In the genomic region with DNA sequence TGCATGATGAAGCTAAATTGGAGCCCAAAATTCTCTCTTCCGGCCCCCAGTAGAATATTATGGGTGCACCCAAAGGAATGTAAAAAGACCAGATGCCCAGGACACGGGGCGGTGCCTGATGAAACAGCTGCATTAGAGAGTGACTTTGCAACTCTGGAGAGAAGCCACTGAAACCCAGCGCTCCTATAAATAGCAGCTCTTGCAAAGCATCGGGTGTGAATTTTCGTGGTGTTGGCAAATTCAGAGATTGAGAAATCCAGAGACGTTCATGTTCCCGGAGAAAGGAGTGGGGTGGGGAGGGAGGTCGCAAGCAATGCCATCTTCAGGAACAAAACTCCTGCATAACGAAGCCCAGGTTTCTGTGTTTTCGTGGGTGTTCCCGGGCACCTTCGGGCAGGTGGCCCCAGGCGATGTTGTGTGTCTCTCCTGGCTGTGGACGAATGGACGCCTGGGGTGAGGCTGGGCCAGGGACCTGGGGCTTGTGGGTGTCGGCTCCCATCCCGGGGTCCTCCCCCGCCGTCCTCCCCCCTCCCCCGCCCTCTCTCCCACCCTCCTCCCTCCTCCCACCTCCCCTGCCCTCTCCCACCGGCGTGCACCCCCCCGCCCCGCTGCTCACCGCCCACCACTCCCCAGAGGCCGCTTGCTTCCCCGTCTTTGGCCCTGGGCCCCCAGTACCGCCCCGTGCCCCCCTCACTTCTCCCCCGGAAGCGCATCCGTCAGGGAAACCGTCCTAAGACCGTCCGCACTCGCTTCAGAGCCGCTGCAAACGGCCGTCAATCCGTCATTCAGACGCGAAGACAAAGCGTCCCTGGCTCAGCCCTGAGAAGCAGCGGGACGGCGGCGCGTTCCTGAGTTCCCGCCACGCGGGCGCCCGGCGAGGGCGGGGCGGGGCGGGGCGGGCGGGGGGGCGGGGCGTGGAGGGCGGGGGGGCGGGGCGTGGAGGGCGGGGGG, we compare ENCODE assay signal across 8 cellular contexts. TPM values are rescaled to one million over a fixed set of nuclear protein-coding genes. Genes with fewer than 3 reads are reported as not detected.
DNase-seq lines count a peak whose midpoint lies in the region; ATAC-seq and TF ChIP-seq lines count a peak whose summit lies in the region.

No MANE protein-coding gene starts in this region.

- peak overlapping the region; percentile 95 for H3K4me2 ChIP-seq in MM.1S (ENCODE audit: low read depth, low read length)

- H3K9ac ChIP-seq in MM.1S (ENCODE audit: low read length): peak overlapping the region; percentile 46
- no peak overlapping the region for H3K9ac ChIP-seq in liver (ENCODE audit: low read depth in 1 of 2, low read length in 2 of 2)

- H2AFZ ChIP-seq in MM.1S (ENCODE audit: low read length): peak overlapping the region; percentile 44

- peak overlapping the region; percentile 57 for H3K4me3 ChIP-seq in MM.1S (ENCODE audit: low read length)
- H3K4me3 ChIP-seq in dorsolateral prefrontal cortex: peak overlapping the region; percentile 30 to 73 (median 57)
- peak overlapping the region in 2 of 3 donors; percentile 40 to 50 for H3K4me3 ChIP-seq in liver (ENCODE audit: low read depth in 1 of 3, low read length in 3 of 3)

- DNase-seq in Daoy (ENCODE audit: low read depth) (peak; percentile 52), MM.1S (peak; percentile 87), dorsolateral prefrontal cortex (peak in 6 of 10 donors; percentile 56 to 79 (median 64))
- DNase-seq in activated CD4-positive, alpha-beta T cell treated with anti-CD3 and anti-CD28 coated beads for 4 hours: peak; percentile 42 to 58
- DNase-seq in stimulated activated CD4-positive, alpha-beta T cell treated with anti-CD3 and anti-CD28 coated beads, Interleukin-4, amount 100 ng/mL, for 48 hours (ENCODE audit: low read depth in 2 of 2): peak; percentile 33 to 45

- H3K27me3 ChIP-seq in MM.1S (replicated peaks; ENCODE audit: insufficient read depth, low read length) (peaks cover 18% of the 10 kb centered on the region), dorsolateral prefrontal cortex (no peaks in the 10 kb centered on the region), liver (ENCODE audit: control insufficient read depth in 4 of 4, insufficient read depth in 4 of 4, low read length in 3 of 4) (no peaks in the 10 kb centered on the region)

- peaks cover 22% of the 10 kb centered on the region for H3F3A ChIP-seq in MM.1S (ENCODE audit: insufficient read depth, low read length)

- H3K4me1 ChIP-seq in MM.1S (ENCODE audit: low read length) (peaks cover 12% of the 10 kb centered on the region), liver (ENCODE audit: control insufficient read depth in 4 of 4, insufficient read depth in 4 of 4, low read length in 3 of 4) (peaks cover 8 to 15% (median 11%) of the 10 kb centered on the region in 4 donors)

- H3K36me3 ChIP-seq in MM.1S (replicated peaks; ENCODE audit: insufficient read depth, low read length): no peaks in the 10 kb centered on the region
- no peaks in the 10 kb centered on the region for H3K36me3 ChIP-seq in liver (ENCODE audit: control insufficient read depth in 4 of 4, insufficient read depth in 3 of 4, low read depth in 1 of 4, low read length in 3 of 4)

- no peaks in the 10 kb centered on the region for H3K79me2 ChIP-seq in MM.1S (ENCODE audit: low read length)

- ATAC-seq in HG02798 (IDR thresholded peaks at IDR 0.05; ENCODE audit: poor library complexity, unreplicated experiment) (no peak), HG02981 (IDR thresholded peaks at IDR 0.05; ENCODE audit: unreplicated experiment) (no peak)

- no peaks in the 10 kb centered on the region for H3K9me3 ChIP-seq in MM.1S (replicated peaks; ENCODE audit: insufficient read depth, low read length)
- H3K9me3 ChIP-seq in liver (ENCODE audit: control insufficient read depth in 4 of 4, low read length in 3 of 4): no peaks in the 10 kb centered on the region

- H3K9me2 ChIP-seq in MM.1S (replicated peaks; ENCODE audit: insufficient read depth, low read length): no peaks in the 10 kb centered on the region

- peak; percentile 28 to 46 for TF ChIP-seq RAD21 in liver (IDR thresholded peaks at IDR 0.05)

- no peaks in the 10 kb centered on the region for H4K20me1 ChIP-seq in MM.1S (ENCODE audit: insufficient read depth, low read length)

- 3% methylated on average over 58 of the region's 66 CpGs for WGBS in liver

- intact Hi-C loops in dorsolateral prefrontal cortex (cut with DNase I): loop anchor here (5.0 kb wide), 2 partner anchors 34 to 51 kb away; a partner anchor contains a TSS

- TF ChIP-seq CTCF in MM.1S (IDR thresholded peaks at IDR 0.05; ENCODE audit: low read length): no peak
- no peak for TF ChIP-seq CTCF in dorsolateral prefrontal cortex (IDR thresholded peaks at IDR 0.05 in 54 of 56, conservative IDR thresholded peaks at IDR 0.05 in 2 of 56; ENCODE audit: low read depth in 1 of 56, partially characterized antibody in 56 of 56)
- TF ChIP-seq CTCF in liver (IDR thresholded peaks at IDR 0.05; ENCODE audit: low read depth, low read length, missing input control): no peak

- H3K27ac ChIP-seq in MM.1S (ENCODE audit: low read length) (peak overlapping the region; percentile 66; the same call in 1 of the 2 replicates), dorsolateral prefrontal cortex (peak overlapping the region in 48 of 59 donors; percentile 22 to 90 (median 75)), liver (ENCODE audit: low read depth in 1 of 2, low read length in 2 of 2) (no peak overlapping the region)

TF ChIP-seq in liver, 16 proteins besides CTCF, POLR2A, EP300 and RAD21:
- TF ChIP-seq NR2F2 (IDR thresholded peaks at IDR 0.05): no peak
- TF ChIP-seq GABPA (IDR thresholded peaks at IDR 0.05 in 1 of 2, conservative IDR thresholded peaks at IDR 0.05 in 1 of 2): no peak
- no peak for TF ChIP-seq JUND (IDR thresholded peaks at IDR 0.05)
- no peak for TF ChIP-seq FOXA1 (IDR thresholded peaks at IDR 0.05)
- TF ChIP-seq, protein P1, sequence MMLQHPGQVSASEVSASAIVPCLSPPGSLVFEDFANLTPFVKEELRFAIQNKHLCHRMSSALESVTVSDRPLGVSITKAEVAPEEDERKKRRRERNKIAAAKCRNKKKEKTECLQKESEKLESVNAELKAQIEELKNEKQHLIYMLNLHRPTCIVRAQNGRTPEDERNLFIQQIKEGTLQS (IDR thresholded peaks at IDR 0.05): no peak
- TF ChIP-seq TAF1 (conservative IDR thresholded peaks at IDR 0.05): no peak
- TF ChIP-seq HNF4A (conservative IDR thresholded peaks at IDR 0.05): no peak
- TF ChIP-seq, protein P2, sequence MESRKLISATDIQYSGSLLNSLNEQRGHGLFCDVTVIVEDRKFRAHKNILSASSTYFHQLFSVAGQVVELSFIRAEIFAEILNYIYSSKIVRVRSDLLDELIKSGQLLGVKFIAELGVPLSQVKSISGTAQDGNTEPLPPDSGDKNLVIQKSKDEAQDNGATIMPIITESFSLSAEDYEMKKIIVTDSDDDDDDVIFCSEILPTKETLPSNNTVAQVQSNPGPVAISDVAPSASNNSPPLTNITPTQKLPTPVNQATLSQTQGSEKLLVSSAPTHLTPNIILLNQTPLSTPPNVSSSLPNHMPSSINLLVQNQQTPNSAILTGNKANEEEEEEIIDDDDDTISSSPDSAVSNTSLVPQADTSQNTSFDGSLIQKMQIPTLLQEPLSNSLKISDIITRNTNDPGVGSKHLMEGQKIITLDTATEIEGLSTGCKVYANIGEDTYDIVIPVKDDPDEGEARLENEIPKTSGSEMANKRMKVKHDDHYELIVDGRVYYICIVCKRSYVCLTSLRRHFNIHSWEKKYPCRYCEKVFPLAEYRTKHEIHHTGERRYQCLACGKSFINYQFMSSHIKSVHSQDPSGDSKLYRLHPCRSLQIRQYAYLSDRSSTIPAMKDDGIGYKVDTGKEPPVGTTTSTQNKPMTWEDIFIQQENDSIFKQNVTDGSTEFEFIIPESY (IDR thresholded peaks at IDR 0.05): no peak
- no peak for TF ChIP-seq EGR1 (IDR thresholded peaks at IDR 0.05; ENCODE audit: low read depth in 2 of 2)
- TF ChIP-seq, protein P3, sequence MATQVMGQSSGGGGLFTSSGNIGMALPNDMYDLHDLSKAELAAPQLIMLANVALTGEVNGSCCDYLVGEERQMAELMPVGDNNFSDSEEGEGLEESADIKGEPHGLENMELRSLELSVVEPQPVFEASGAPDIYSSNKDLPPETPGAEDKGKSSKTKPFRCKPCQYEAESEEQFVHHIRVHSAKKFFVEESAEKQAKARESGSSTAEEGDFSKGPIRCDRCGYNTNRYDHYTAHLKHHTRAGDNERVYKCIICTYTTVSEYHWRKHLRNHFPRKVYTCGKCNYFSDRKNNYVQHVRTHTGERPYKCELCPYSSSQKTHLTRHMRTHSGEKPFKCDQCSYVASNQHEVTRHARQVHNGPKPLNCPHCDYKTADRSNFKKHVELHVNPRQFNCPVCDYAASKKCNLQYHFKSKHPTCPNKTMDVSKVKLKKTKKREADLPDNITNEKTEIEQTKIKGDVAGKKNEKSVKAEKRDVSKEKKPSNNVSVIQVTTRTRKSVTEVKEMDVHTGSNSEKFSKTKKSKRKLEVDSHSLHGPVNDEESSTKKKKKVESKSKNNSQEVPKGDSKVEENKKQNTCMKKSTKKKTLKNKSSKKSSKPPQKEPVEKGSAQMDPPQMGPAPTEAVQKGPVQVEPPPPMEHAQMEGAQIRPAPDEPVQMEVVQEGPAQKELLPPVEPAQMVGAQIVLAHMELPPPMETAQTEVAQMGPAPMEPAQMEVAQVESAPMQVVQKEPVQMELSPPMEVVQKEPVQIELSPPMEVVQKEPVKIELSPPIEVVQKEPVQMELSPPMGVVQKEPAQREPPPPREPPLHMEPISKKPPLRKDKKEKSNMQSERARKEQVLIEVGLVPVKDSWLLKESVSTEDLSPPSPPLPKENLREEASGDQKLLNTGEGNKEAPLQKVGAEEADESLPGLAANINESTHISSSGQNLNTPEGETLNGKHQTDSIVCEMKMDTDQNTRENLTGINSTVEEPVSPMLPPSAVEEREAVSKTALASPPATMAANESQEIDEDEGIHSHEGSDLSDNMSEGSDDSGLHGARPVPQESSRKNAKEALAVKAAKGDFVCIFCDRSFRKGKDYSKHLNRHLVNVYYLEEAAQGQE (IDR thresholded peaks at IDR 0.05): no peak
- TF ChIP-seq SP1 (IDR thresholded peaks at IDR 0.05): peak; percentile 46
- peak; percentile 24 for TF ChIP-seq YY1 (IDR thresholded peaks at IDR 0.05)
- TF ChIP-seq HNF4G (IDR thresholded peaks at IDR 0.05): no peak
- TF ChIP-seq, protein P4, sequence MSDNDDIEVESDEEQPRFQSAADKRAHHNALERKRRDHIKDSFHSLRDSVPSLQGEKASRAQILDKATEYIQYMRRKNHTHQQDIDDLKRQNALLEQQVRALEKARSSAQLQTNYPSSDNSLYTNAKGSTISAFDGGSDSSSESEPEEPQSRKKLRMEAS (IDR thresholded peaks at IDR 0.05): no peak
- TF ChIP-seq FOXA2 (IDR thresholded peaks at IDR 0.05): no peak
- TF ChIP-seq RXRA (IDR thresholded peaks at IDR 0.05): peak; percentile 4 to 46

RNA-seq across cellular contexts. Expression of a gene that starts 26.7 kb away (rescaled TPM):
- total RNA-seq in Daoy (2014; rRNA removed; shearing (Covaris generic)): 7.6 and 16.3 TPM in 2 replicates
- total RNA-seq in dorsolateral prefrontal cortex: 100 to 1,000 TPM; 129 to 348 (median 261) TPM
- total RNA-seq in liver: 10 to 100 TPM; 27.5 to 73.5 TPM
- polyA plus RNA-seq in liver: 100 to 1,000 TPM in 1 of 2 donors, 10 to 100 TPM in 1; 72.4 to 102 TPM

RNA-seq across cellular contexts. Expression of a gene that starts 53.6 kb away (rescaled TPM):
- 0.17 TPM in 1 of 2 replicates, not detected in the other for total RNA-seq in Daoy (2014; rRNA removed; shearing (Covaris generic))
- 100 to 1,000 TPM in 115 of 120 experiments, 10 to 100 TPM in 5; 82.1 to 191 (median 130) TPM for total RNA-seq in dorsolateral prefrontal cortex
- total RNA-seq in liver: under 1 TPM; 0.05 to 0.17 TPM
- not detected for polyA plus RNA-seq in liver

Comparison
In these comparisons a context has a peak if more than half of its experiments do, and no peak if none do; other contexts are left out.
1. H3K27ac ChIP-seq: peak in MM.1S (single experiment) and dorsolateral prefrontal cortex (48 of 59); none in liver (0 of 2).
2. RNA of a gene that starts 53.6 kb away (total RNA-seq): 82.1 to 191 TPM in dorsolateral prefrontal cortex; 0.17 TPM in Daoy and 0.05 to 0.17 TPM in liver; every median in the first group is over 10 times any median in the second.
3. Peak in every context shown above with its lines, with median percentiles within 50 percentile points of each other: DNase-seq and H3K4me3 ChIP-seq.